11 cellular contexts compared by ENCODE assay signal in the genomic region with DNA sequence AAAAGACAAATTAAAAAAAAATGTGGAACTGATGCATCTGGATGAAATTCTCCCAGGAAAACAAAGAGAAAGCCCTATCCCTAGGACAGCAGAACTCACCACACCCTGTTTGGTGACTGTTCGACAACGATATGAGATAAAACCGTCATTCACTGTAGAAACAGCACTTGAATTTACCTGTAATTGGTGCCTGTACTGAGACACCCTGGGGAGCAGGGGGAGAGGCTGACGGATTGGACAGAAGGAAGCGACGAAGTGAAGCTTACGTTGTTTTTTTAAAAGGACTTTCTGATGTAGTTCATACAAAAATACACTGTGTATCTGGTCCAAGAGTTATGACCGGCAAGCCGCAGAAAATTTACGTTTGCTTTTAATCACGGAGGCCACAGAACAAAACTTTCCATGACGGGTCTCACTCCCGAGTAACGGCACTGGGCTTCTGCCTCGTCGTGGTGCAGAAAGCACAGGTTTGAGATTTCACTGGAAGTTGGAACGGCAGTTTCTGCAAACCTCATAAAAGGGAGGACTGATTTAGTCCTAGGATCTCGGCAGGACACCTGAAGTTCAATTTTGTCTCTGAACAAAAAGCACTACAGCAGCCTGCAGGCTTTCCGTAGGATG. TPM values are rescaled to one million over a fixed set of nuclear protein-coding genes. Genes with fewer than 3 reads are reported as not detected.
DNase-seq lines count a peak whose midpoint lies in the region; ATAC-seq, FAIRE-seq and TF ChIP-seq lines count a peak whose summit lies in the region.
"Had no signal": no experiment of that assay in that cellular context is flagged by ENCODE, and none has a peak within 500 bp of the region (broad histone marks: within the 10 kb centered on the region; RNA-seq: fewer than 3 reads in every experiment).

No MANE protein-coding gene starts in this region.

- no peak overlapping the region for H3K27ac ChIP-seq in H1 (ENCODE audit: low read depth, low read length)

- ATAC-seq in HG02588 (IDR thresholded peaks at IDR 0.05; ENCODE audit: unreplicated experiment) (no peak), natural killer cell (no peak)

- H3K36me3 Mint-ChIP-seq in neural crest cell (ENCODE audit: low read depth) (peaks cover 7% of the 10 kb centered on the region), natural killer cell (no peaks in the 10 kb centered on the region)
- H3K36me3 Mint-ChIP-seq: memory B cell had no signal

- no peak overlapping the region for H2BK12ac ChIP-seq in H1 (ENCODE audit: low read depth, low read length)

- no peak overlapping the region for H3K18ac ChIP-seq in H1 (ENCODE audit: extremely low read depth, low read length)

- no peak for TF ChIP-seq EP300 in H1 (IDR thresholded peaks at IDR 0.05; ENCODE audit: borderline replicate concordance in 1 of 2, low read depth in 2 of 2, low read length in 2 of 2)

- peak overlapping the region; percentile 35 to 62 for H3K4me2 ChIP-seq in H1 (ENCODE audit: insufficient read depth in 1 of 2, low read depth in 2 of 2, low read length in 2 of 2)

- H2AK5ac ChIP-seq in H1 (ENCODE audit: low read depth, low read length), result no peak overlapping the region; the same call in 1 of the 2 replicates

- H4K5ac ChIP-seq in H1 (ENCODE audit: insufficient read length, low read depth, low read length), result no peak overlapping the region

- 80% methylated on average over 19 of the region's 19 CpGs; no CpG with 5 or more reads in 1 of the 2 experiments for WGBS in H1 (ENCODE audit: extremely low coverage in 1 of 2, insufficient coverage in 1 of 2, insufficient read length in 1 of 2, insufficient replicate concordance in 2 of 2, low coverage in 1 of 2, low lambda C conversion rate in 2 of 2, missing lambda C conversion rate in 1 of 2), 2 experiments

- no peak overlapping the region for H4K91ac ChIP-seq in H1 (replicated peaks; ENCODE audit: insufficient read length, low read length)

- no peak overlapping the region for H2BK15ac ChIP-seq in H1 (ENCODE audit: low read length)

- no peak overlapping the region for H3K56ac ChIP-seq in H1 (replicated peaks; ENCODE audit: insufficient read length, low read depth, low read length)

- no peak overlapping the region; the same call in 1 of the 2 replicates for H2BK20ac ChIP-seq in H1 (ENCODE audit: low read length)

- H3K9me3 Mint-ChIP-seq in neural crest cell (no peaks in the 10 kb centered on the region), natural killer cell (no peaks in the 10 kb centered on the region)
- H3K9me3 Mint-ChIP-seq: memory B cell had no signal

- no peak overlapping the region for H3K14ac ChIP-seq in H1 (ENCODE audit: insufficient read length)

- no peak overlapping the region for H3K23ac ChIP-seq in H1 (ENCODE audit: insufficient read length)

- H3K36me3 ChIP-seq in H1 (ENCODE audit: control insufficient read depth in 2 of 4, insufficient read depth in 4 of 4, low read length in 3 of 4) (no peaks in the 10 kb centered on the region; a peak in 2 of 8 replicates), HAP-1 (replicated peaks) (peaks cover 7% of the 10 kb centered on the region; the same call in 1 of the 2 replicates)

- H3K4me1 Mint-ChIP-seq in neural crest cell, result peaks cover 58% of the 10 kb centered on the region
- H3K4me1 Mint-ChIP-seq in natural killer cell, result no peaks in the 10 kb centered on the region
- H3K4me1 Mint-ChIP-seq: memory B cell had no signal

- no peak for TF ChIP-seq POLR2A in H1 (IDR thresholded peaks at IDR 0.05; ENCODE audit: control extremely low read depth in 1 of 2, low read depth in 2 of 2, low read length in 2 of 2)

- H3K4me1 ChIP-seq in H1 (replicated peaks in 1 of 4; ENCODE audit: control insufficient read depth in 3 of 4, insufficient read depth in 4 of 4, low read length in 3 of 4) (peaks cover 6 to 33% (median 23%) of the 10 kb centered on the region in 4 experiments), HAP-1 (peaks cover 19% of the 10 kb centered on the region)

- no peak overlapping the region for H2BK120ac ChIP-seq in H1 (replicated peaks; ENCODE audit: low read depth, low read length)

- H3K9me3 ChIP-seq in H1 (ENCODE audit: insufficient read depth in 2 of 2, low read depth in 1 of 2, low read length in 1 of 2), result no peaks in the 10 kb centered on the region
- H3K9me3 ChIP-seq in HAP-1, result no peaks in the 10 kb centered on the region

- in situ Hi-C loops in HAP-1 (cut with MboI; ENCODE audit: low sequenced_read_pairs), result no loop called here

- H3K27ac Mint-ChIP-seq in neural crest cell (ENCODE audit: unreplicated experiment) (peak overlapping the region; percentile 29), natural killer cell (no peak overlapping the region)
- H3K27ac Mint-ChIP-seq: memory B cell had no signal

- intact Hi-C loops in natural killer cell (cut with micrococcal nuclease), result no loop called here

- H3K79me2 ChIP-seq in H1 (ENCODE audit: control insufficient read depth in 1 of 2, insufficient read depth in 2 of 2, low read length in 2 of 2), result peaks cover 19 to 92% of the 10 kb centered on the region in 2 experiments

- no peak overlapping the region for H2AFZ ChIP-seq in H1 (ENCODE audit: low read length)

- FAIRE-seq in H1 (lab: Jason Lieb, UNC), result peak; percentile 48

- no peak for TF ChIP-seq RAD21 in H1 (IDR thresholded peaks at IDR 0.05 in 1 of 2, conservative IDR thresholded peaks at IDR 0.05 in 1 of 2; ENCODE audit: low read depth in 2 of 2, low read length in 2 of 2)

- H3K27me3 Mint-ChIP-seq in neural crest cell (ENCODE audit: low read depth) (no peaks in the 10 kb centered on the region), natural killer cell (ENCODE audit: low read depth in 2 of 2) (peaks cover 22 to 43% of the 10 kb centered on the region in 2 donors)

- no peak overlapping the region for H2BK5ac ChIP-seq in H1 (ENCODE audit: low read depth, low read length)

- no peak for TF ChIP-seq CTCF in AG10803 (conservative IDR thresholded peaks at IDR 0.05; ENCODE audit: low read length)
- no peak for TF ChIP-seq CTCF in H1 (IDR thresholded peaks at IDR 0.05; ENCODE audit: control extremely low read depth in 1 of 3, insufficient read depth in 1 of 3, low read depth in 1 of 3, low read length in 3 of 3)
- TF ChIP-seq CTCF in neural crest cell (conservative IDR thresholded peaks at IDR 0.05), result no peak
- no peak for TF ChIP-seq CTCF in natural killer cell (IDR thresholded peaks at IDR 0.05)

- CTCF ChIA-PET in H1 (lab: Charles Lee; ENCODE audit: partially characterized antibody), result interaction anchor here (1.0 to 17.5 kb wide), 3 partner anchors 9 to 176 kb away, joined by 3 to 258 read pairs (median 4); no protein-coding TSS in a partner anchor

- H3K4me3 Mint-ChIP-seq in neural crest cell (peak overlapping the region; percentile 17), natural killer cell (no peak overlapping the region)
- H3K4me3 Mint-ChIP-seq: memory B cell had no signal

- DNase-seq in AG10803 (ENCODE audit: low read depth) (no peak), NCI-H128 (lab: John Stamatoyannopoulos, UW; ENCODE audit: unreplicated experiment) (peak; percentile 15), H1 (ENCODE audit: low read depth in 1 of 2, low spot score in 2 of 2) (no peak), neural crest cell (ENCODE audit: low read depth, low spot score) (no peak), HAP-1 (ENCODE audit: low spot score in 2 of 2) (no peak), natural killer cell (no peak)
- no peak for DNase-seq in stimulated activated CD4-positive, alpha-beta T cell treated with anti-CD3 and anti-CD28 coated beads, Interleukin-12 subunit alpha, Interleukin-12 subunit beta, amount 100 ng/mL, for 4 hours
- DNase-seq: DND-41, SHP77 had no signal

- POLR2A ChIA-PET in H1 (lab: Charles Lee; ENCODE audit: partially characterized antibody), result interaction anchor here (0.6 to 1.8 kb wide), 3 partner anchors 8 to 79 kb away, joined by 4 to 5 read pairs (median 4); no protein-coding TSS in a partner anchor

- no peak overlapping the region for H3K9ac ChIP-seq in H1 (replicated peaks in 1 of 4; ENCODE audit: extremely low read depth in 1 of 4, low read depth in 3 of 4, low read length in 3 of 4)

- no peak overlapping the region for H3K4ac ChIP-seq in H1 (replicated peaks; ENCODE audit: insufficient read length, low read depth, low read length)

- H4K20me1 ChIP-seq in H1 (replicated peaks in 1 of 2; ENCODE audit: control insufficient read depth in 1 of 2, insufficient read depth in 2 of 2, low read length in 2 of 2), result peaks cover 9 to 12% of the 10 kb centered on the region in 2 experiments

- H3K23me2 ChIP-seq in H1 (ENCODE audit: low read depth, low read length), result no peaks in the 10 kb centered on the region

- peaks cover 26% of the 10 kb centered on the region for H3K79me1 ChIP-seq in H1 (ENCODE audit: low read depth, low read length)

- H4K8ac ChIP-seq in H1 (ENCODE audit: extremely low read depth, insufficient read depth, low read length), result no peak overlapping the region

- H3K4me3 ChIP-seq in AG10803 (ENCODE audit: low read length) (peak overlapping the region; percentile 56), H1 (ENCODE audit: extremely low read depth in 1 of 4, insufficient read depth in 2 of 4, low read depth in 3 of 4, low read length in 4 of 4) (no peak overlapping the region), HAP-1 (no peak overlapping the region)

- H3K27me3 ChIP-seq in H1 (replicated peaks in 1 of 4; ENCODE audit: control insufficient read depth in 3 of 4, extremely low read depth in 1 of 4, insufficient read depth in 3 of 4, low read length in 3 of 4) (no peaks in the 10 kb centered on the region), HAP-1 (ENCODE audit: low read depth) (no peaks in the 10 kb centered on the region)

RNA-seq across cellular contexts. Expression of a gene that starts 9.7 kb away (rescaled TPM):
- 88.4 and 94.1 TPM in 2 replicates for total RNA-seq in H1 (2021; fragmentation: NEBNext Ultra II Directional; extraction: Animal tissue kit (Norgen Biotek cat#: 25700))
- 107 and 205 TPM in 2 replicates for polyA plus RNA-seq in H1 (2011; rRNA removed)
- polyA plus RNA-seq in H1 (2011; cell fraction: cytosol; rRNA removed), result 64.0 TPM
- 91.0 TPM for polyA plus RNA-seq in H1 (2011; cell fraction: nucleus; rRNA removed)
- polyA plus RNA-seq in H1 (2012, experiment 1 of 2), result 66.9 to 74.9 TPM (median 72.0 TPM) in 4 replicates
- 66.3 TPM for polyA plus RNA-seq in H1 (2012, experiment 2 of 2)
- polyA plus RNA-seq in H1 (2013, experiment 1 of 2), result 53.1 TPM
- polyA plus RNA-seq in H1 (2013, experiment 2 of 2), result 63.6 TPM
- polyA minus RNA-seq in H1 (2011; rRNA and poly(A)+ RNA removed), result 85.6 and 114 TPM in 2 replicates
- 74.2 TPM for polyA minus RNA-seq in H1 (2011; cell fraction: cytosol; rRNA and poly(A)+ RNA removed)
- polyA minus RNA-seq in H1 (2011; cell fraction: nucleus; rRNA and poly(A)+ RNA removed), result 46.8 TPM
- 75.9 and 76.4 TPM in 2 replicates for total RNA-seq in neural crest cell
- total RNA-seq in natural killer cell, result under 1 TPM in 2 of 3 donors, not detected in 1; 0.14 to 0.55 TPM

RNA-seq across cellular contexts. Expression of a gene that starts 27.1 kb away (rescaled TPM):
- total RNA-seq in H1 (2021; fragmentation: NEBNext Ultra II Directional; extraction: Animal tissue kit (Norgen Biotek cat#: 25700)), result 17.2 and 17.4 TPM in 2 replicates
- polyA plus RNA-seq in H1 (2011; rRNA removed), result 13.4 and 13.8 TPM in 2 replicates
- polyA plus RNA-seq in H1 (2011; cell fraction: cytosol; rRNA removed), result 14.0 TPM
- 13.2 TPM for polyA plus RNA-seq in H1 (2011; cell fraction: nucleus; rRNA removed)
- 16.6 to 18.0 TPM (median 16.9 TPM) in 4 replicates for polyA plus RNA-seq in H1 (2012, experiment 1 of 2)
- polyA plus RNA-seq in H1 (2012, experiment 2 of 2), result 20.1 TPM
- polyA plus RNA-seq in H1 (2013, experiment 1 of 2), result 11.2 TPM
- polyA plus RNA-seq in H1 (2013, experiment 2 of 2), result 11.6 TPM
- 11.7 and 14.6 TPM in 2 replicates for polyA minus RNA-seq in H1 (2011; rRNA and poly(A)+ RNA removed)
- polyA minus RNA-seq in H1 (2011; cell fraction: cytosol; rRNA and poly(A)+ RNA removed), result 7.2 TPM
- polyA minus RNA-seq in H1 (2011; cell fraction: nucleus; rRNA and poly(A)+ RNA removed), result 18.9 TPM
- total RNA-seq in neural crest cell, result 18.7 and 19.5 TPM in 2 replicates
- 10 to 100 TPM in 1 of 3 donors, 1 to 10 TPM in 2; 7.8 to 11.3 (median 8.9) TPM for total RNA-seq in natural killer cell

Comparison
In these comparisons a context has a peak if more than half of its experiments do, and no peak if none do; other contexts are left out.
1. RNA of a gene that starts 9.7 kb away (total RNA-seq): 88.4 to 94.1 TPM in H1 and 75.9 to 76.4 TPM in neural crest cell; 0.14 to 0.55 TPM in natural killer cell; every median in the first group is over 10 times any median in the second.